ENCODE assay signal across 11 cellular contexts in the genomic region with DNA sequence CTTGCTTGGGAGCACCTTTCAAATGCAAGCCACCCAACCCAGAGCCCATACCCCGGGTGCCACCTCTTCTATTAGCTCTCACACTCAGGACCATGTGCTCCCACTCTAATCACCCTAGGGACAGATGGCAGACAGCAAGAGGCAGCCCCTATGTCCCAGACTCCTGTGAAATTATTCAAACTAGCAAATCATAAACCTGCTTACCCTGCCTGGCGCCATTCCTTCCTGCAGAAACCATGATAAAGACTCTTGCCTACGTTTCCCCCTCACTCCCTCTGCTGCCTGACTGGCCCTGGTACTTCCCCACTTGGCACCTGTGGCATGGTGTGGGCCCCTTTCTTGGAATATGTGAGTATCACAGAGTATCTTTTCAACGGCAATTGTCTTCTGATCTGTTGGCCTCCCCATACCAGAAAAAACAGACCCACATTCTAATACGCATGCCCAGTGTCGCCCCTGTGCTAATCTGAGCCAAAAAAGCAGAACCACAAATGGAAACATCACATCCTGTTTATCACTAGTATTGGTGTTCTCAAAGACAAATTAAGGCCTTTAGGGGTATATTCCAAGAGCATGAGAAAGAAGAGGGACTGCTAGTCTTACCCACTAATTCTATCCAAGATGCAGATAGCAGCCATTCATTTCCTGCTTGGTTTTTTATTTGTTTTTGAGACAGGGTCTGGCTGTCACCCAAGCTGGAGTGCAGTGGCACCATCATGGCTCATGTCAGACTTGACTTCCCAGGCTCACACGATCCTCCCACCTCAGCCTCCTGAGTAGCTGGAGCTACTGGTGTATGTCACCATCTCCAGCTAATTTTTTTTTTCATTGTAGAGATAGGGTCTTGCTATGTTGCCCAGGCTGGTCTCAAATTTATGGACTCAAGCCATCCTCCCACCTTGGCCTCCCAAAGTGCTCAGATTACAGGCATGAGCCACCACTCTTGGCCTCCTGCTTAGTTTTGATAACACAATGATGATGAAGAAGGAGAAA. TPM values are rescaled to one million over a fixed set of nuclear protein-coding genes. Genes with fewer than 3 reads are reported as not detected.
DNase-seq lines count a peak whose midpoint lies in the region; ATAC-seq and TF ChIP-seq lines count a peak whose summit lies in the region.
"Had no signal": no experiment of that assay in that cellular context is flagged by ENCODE, and none has a peak within 500 bp of the region (broad histone marks: within the 10 kb centered on the region; RNA-seq: fewer than 3 reads in every experiment).

No MANE protein-coding gene starts in this region.

- TF ChIP-seq CTCF in RWPE1 (conservative IDR thresholded peaks at IDR 0.05; ENCODE audit: low read depth) (no peak), mammary epithelial cell (conservative IDR thresholded peaks at IDR 0.05 in 1 of 2, IDR thresholded peaks at IDR 0.05 in 1 of 2; ENCODE audit: extremely low read depth in 1 of 2, insufficient read depth in 1 of 2, low read depth in 1 of 2, low read length in 2 of 2) (no peak)

- H3K4me3 ChIP-seq in mammary epithelial cell (replicated peaks in 1 of 3; ENCODE audit: insufficient read depth in 1 of 3, low read depth in 2 of 3, low read length in 3 of 3) = no peak overlapping the region
- H3K4me3 ChIP-seq: pancreas, SJCRH30 had no signal

- dilution Hi-C loops in mammary epithelial cell (cut with HindIII; ENCODE audit: low sequenced_read_pairs) = no loop called here

- 81% methylated on average over 7 of the region's 7 CpGs for WGBS in mammary epithelial cell (ENCODE audit: low coverage, missing lambda C conversion rate)

- no peaks in the 10 kb centered on the region for H3K36me3 ChIP-seq in mammary epithelial cell (ENCODE audit: insufficient read depth, low read length)
- H3K36me3 ChIP-seq: pancreas, SJCRH30 had no signal

- ATAC-seq in GM19351 (IDR thresholded peaks at IDR 0.05; ENCODE audit: unreplicated experiment) = peak; percentile 58
- peak; percentile 57 for ATAC-seq in T-helper 17 cell

- H4K20me1 ChIP-seq in mammary epithelial cell (ENCODE audit: insufficient read depth, low read length) = no peaks in the 10 kb centered on the region

- H3K9me3 ChIP-seq in T-helper 17 cell (ENCODE audit: control insufficient read depth, low read length, poor library complexity, severe bottlenecking) (no peaks in the 10 kb centered on the region), mammary epithelial cell (replicated peaks; ENCODE audit: insufficient read depth, low read length) (no peaks in the 10 kb centered on the region)
- H3K9me3 ChIP-seq: pancreas, SJCRH30 had no signal

- H3K27ac ChIP-seq in RWPE1 = no peak overlapping the region
- H3K27ac ChIP-seq in mammary epithelial cell (ENCODE audit: insufficient read depth, low read depth, low read length) = no peak overlapping the region
- H3K27ac ChIP-seq: pancreas, SJCRH30 had no signal

- H3K27me3 Mint-ChIP-seq in T-helper 17 cell = no peaks in the 10 kb centered on the region

- no peak overlapping the region for H2AFZ ChIP-seq in mammary epithelial cell (ENCODE audit: low read depth, low read length)

- no peaks in the 10 kb centered on the region for H3K79me2 ChIP-seq in mammary epithelial cell (ENCODE audit: insufficient read depth, low read length)

- POLR2A ChIA-PET in RWPE1 (lab: Yijun Ruan, JAX; ENCODE audit: low non-redundant PET) = no interaction called here

- BruUV-seq in mammary epithelial cell (replicated peaks; lab: Mats Ljungman, UMichigan) = no TSS peak

- no peak overlapping the region for H3K9ac ChIP-seq in mammary epithelial cell (ENCODE audit: insufficient read depth, low read length)

- intact Hi-C loops in mammary epithelial cell (cut with micrococcal nuclease) = no loop called here

- peaks cover 54% of the 10 kb centered on the region for H3K4me1 Mint-ChIP-seq in T-helper 17 cell

- CTCF ChIA-PET in RWPE1 (lab: Yijun Ruan, JAX) (no interaction called here), mammary epithelial cell (lab: Charles Lee; ENCODE audit: low non-redundant PET) (no interaction called here)

- DNase-seq in T-helper 17 cell = peak; percentile 29 to 68 (median 50)
- DNase-seq in activated naive CD4-positive, alpha-beta T cell treated with Interleukin-2 at 50 U/mL for 16 hours = peak; percentile 68
- DNase-seq in stimulated activated CD4-positive, alpha-beta T cell treated with anti-CD3 and anti-CD28 coated beads, Interleukin-1b, Interleukin-23, amount 100 ng/mL, for 48 hours = peak; percentile 48
- no peak for DNase-seq in HPDE6-E6E7 (ENCODE audit: extremely low spot score)
- no peak for DNase-seq in RWPE1 (ENCODE audit: low spot score)
- no peak for DNase-seq in mammary epithelial cell
- DNase-seq in inferior parietal cortex (ENCODE audit: extremely low spot score) = no peak
- DNase-seq: NCI-H1417 treated with DMSO at 0.1 percent for 48 hours, pancreas, SJCRH30 had no signal

- in situ Hi-C loops in mammary epithelial cell (cut with MboI; ENCODE audit: low sequenced_read_pairs in 2 of 2) = no loop called here

- H3K4me1 ChIP-seq in mammary epithelial cell (ENCODE audit: insufficient read depth, low read length) = peaks cover 9% of the 10 kb centered on the region

- H3K36me3 Mint-ChIP-seq in T-helper 17 cell (ENCODE audit: low read depth) = peaks cover under 1% of the 10 kb centered on the region

- peak overlapping the region; percentile 96 for H3K27ac Mint-ChIP-seq in T-helper 17 cell

- peak overlapping the region; percentile 31 for H3K4me3 Mint-ChIP-seq in T-helper 17 cell

- no peak overlapping the region for H3K4me2 ChIP-seq in mammary epithelial cell (ENCODE audit: insufficient read depth, low read depth, low read length)

- H3K27me3 ChIP-seq in mammary epithelial cell (ENCODE audit: insufficient read depth, low read length) = no peaks in the 10 kb centered on the region
- H3K27me3 ChIP-seq: pancreas, SJCRH30 had no signal

RNA-seq across cellular contexts. Expression of a gene that starts 44.1 kb away (rescaled TPM):
- total RNA-seq in T-helper 17 cell (100 to 1,000 TPM; 187 to 226 TPM), mammary epithelial cell (10 to 100 TPM; 12.0 to 31.0 TPM)
- 16.4 TPM for polyA plus RNA-seq in mammary epithelial cell
- polyA minus RNA-seq in mammary epithelial cell = 44.2 TPM

Comparison
In these comparisons a context has a peak if more than half of its experiments do, and no peak if none do; other contexts are left out.
1. DNase-seq: peak in T-helper 17 cell (3 of 3), activated naive CD4-positive, alpha-beta T cell treated with Interleukin-2 at 50 U/mL for 16 hours (single experiment) and stimulated activated CD4-positive, alpha-beta T cell treated with anti-CD3 and anti-CD28 coated beads, Interleukin-1b, Interleukin-23, amount 100 ng/mL, for 48 hours (single experiment); none in HPDE6-E6E7 (single experiment), RWPE1 (single experiment), mammary epithelial cell (single experiment) and inferior parietal cortex (single experiment).
2. RNA of a gene that starts 44.1 kb away (total RNA-seq): 187 to 226 TPM in T-helper 17 cell; 12.0 to 31.0 TPM in mammary epithelial cell; every median in the first group is over 4 times any median in the second.